24 cellular contexts compared by ENCODE assay signal in genomic region chr10:104342941-104343411, GRCh38. TPM values are rescaled to one million over a fixed set of nuclear protein-coding genes. Genes with fewer than 3 reads are reported as not detected.
DNase-seq lines count a peak whose midpoint lies in the region; ATAC-seq and TF ChIP-seq lines count a peak whose summit lies in the region.
"Had no signal": no experiment of that assay in that cellular context is flagged by ENCODE, and none has a peak within 500 bp of the region (broad histone marks: within the 10 kb centered on the region; RNA-seq: fewer than 3 reads in every experiment).

No MANE protein-coding gene starts in this region.

- peaks cover 6% of the 10 kb centered on the region for H3K36me3 Mint-ChIP-seq in CD4-positive, alpha-beta T cell (ENCODE audit: low read depth)
- H3K36me3 Mint-ChIP-seq in stimulated activated memory B cell treated with anti-CD40 and anti-IgM and Interleukin-4, amounts not matched to agents 10 μg/mL and 1 μg/mL and 100 μg/mL, for 72 hours: no peaks in the 10 kb centered on the region

- H3K9me3 ChIP-seq in gastroesophageal sphincter (no peaks in the 10 kb centered on the region), gastrocnemius medialis (no peaks in the 10 kb centered on the region)
- H3K9me3 ChIP-seq in CD4-positive, alpha-beta T cell (ENCODE audit: control insufficient read depth, low read length): no peaks in the 10 kb centered on the region
- H3K9me3 ChIP-seq: prostate gland, SJCRH30, stomach had no signal

- H3K27me3 ChIP-seq in gastroesophageal sphincter (no peaks in the 10 kb centered on the region), gastrocnemius medialis (no peaks in the 10 kb centered on the region)
- H3K27me3 ChIP-seq in CD4-positive, alpha-beta T cell (ENCODE audit: control insufficient read depth, insufficient read depth, low read length): no peaks in the 10 kb centered on the region
- H3K27me3 ChIP-seq: stomach had no signal

- no peaks in the 10 kb centered on the region for H3K27me3 Mint-ChIP-seq in CD4-positive, alpha-beta T cell
- no peaks in the 10 kb centered on the region for H3K27me3 Mint-ChIP-seq in stimulated activated memory B cell treated with anti-CD40 and anti-IgM and Interleukin-4, amounts not matched to agents 10 μg/mL and 1 μg/mL and 100 μg/mL, for 72 hours

- POLR2A ChIA-PET in CD4-positive, alpha-beta T cell (lab: Charles Lee): interaction anchor here (1.4 to 1.5 kb wide), 2 partner anchors 14 to 36 kb away, joined by 3 to 6 read pairs; no protein-coding TSS in a partner anchor

- H3K4me1 ChIP-seq in gastroesophageal sphincter (peaks cover 6 to 14% (median 6%) of the 10 kb centered on the region in 3 donors), gastrocnemius medialis (peaks cover 6 to 14% of the 10 kb centered on the region in 2 donors)

- DNase-seq in NCI-H524 treated with DMSO at 0.1 percent for 48 hours (lab: John Stamatoyannopoulos, UW): peak; percentile 0
- DNase-seq in NCI-H524 (lab: John Stamatoyannopoulos, UW): no peak
- peak; percentile 93 for DNase-seq in amniotic epithelial cell (ENCODE audit: low read depth)
- no peak for DNase-seq in gastrocnemius medialis
- DNase-seq in CD4-positive, alpha-beta T cell: no peak
- DNase-seq in NCI-H1092 (lab: John Stamatoyannopoulos, UW): no peak
- DNase-seq: 8988T; activated CD4-positive, alpha-beta T cell treated with anti-CD3 and anti-CD28 coated beads, Interleukin-2, amount 10 ng/mL, durations not matched to agents 24 days and 14 days; activated CD8-positive, alpha-beta memory T cell treated with anti-CD3 and anti-CD28 coated beads, Interleukin-2, amount 50 U/mL, for 4 hours; caudate nucleus; erythroblast; NCI-H2029 treated with DMSO at 0.1 percent for 48 hours; NCI-H345; PC-9; SJCRH30; stimulated activated CD4-positive, alpha-beta T cell treated with anti-CD3 and anti-CD28 coated beads, Interleukin-4, amount 100 ng/mL, for 4 hours; stomach; T-helper 17 cell had no signal

- H3K27ac Mint-ChIP-seq in CD4-positive, alpha-beta T cell: no peak overlapping the region
- H3K27ac Mint-ChIP-seq in stimulated activated memory B cell treated with anti-CD40 and anti-IgM and Interleukin-4, amounts not matched to agents 10 μg/mL and 1 μg/mL and 100 μg/mL, for 72 hours: no peak overlapping the region
- H3K27ac Mint-ChIP-seq: activated CD4-positive, alpha-beta T cell treated with anti-CD3 and anti-CD28 coated beads, Interleukin-2, amount 10 ng/mL, durations not matched to agents 24 days and 14 days; activated T-helper 2 cell treated with anti-CD3 and anti-CD28 coated beads, Interferon-gamma antibody, Interleukin-2, Interleukin-4, amounts not matched to agents 10 μg/mL and 5 μg/mL and 100 μg/mL, durations not matched to agents 14 hours and 24 hours and 36 hours; T-helper 17 cell had no signal

- TF ChIP-seq CTCF in gastroesophageal sphincter (IDR thresholded peaks at IDR 0.05) (no peak), gastrocnemius medialis (IDR thresholded peaks at IDR 0.05 in 4 of 5, conservative IDR thresholded peaks at IDR 0.05 in 1 of 5) (no peak)
- TF ChIP-seq CTCF in CD4-positive, alpha-beta T cell (IDR thresholded peaks at IDR 0.05): no peak

- TF ChIP-seq POLR2A in gastroesophageal sphincter (IDR thresholded peaks at IDR 0.05) (no peak), gastrocnemius medialis (IDR thresholded peaks at IDR 0.05) (no peak)

- 23 to 51% methylated on average over 2 to 3 of the region's 3 CpGs for WGBS in gastroesophageal sphincter (ENCODE audit: low coverage in 1 of 2), 2 donors

- ATAC-seq in gastroesophageal sphincter: no peak
- ATAC-seq in gastrocnemius medialis: no peak
- ATAC-seq in CD4-positive, alpha-beta T cell (ENCODE audit: poor library complexity): no peak
- ATAC-seq in stimulated activated memory B cell treated with anti-CD40 and anti-IgM and Interleukin-4, amounts not matched to agents 10 μg/mL and 1 μg/mL and 100 μg/mL, for 72 hours: no peak
- ATAC-seq: T-helper 17 cell had no signal

- in situ Hi-C loops in gastrocnemius medialis (cut with MboI; ENCODE audit: low sequenced_read_pairs in 4 of 4): no loop called here

- H3K36me3 ChIP-seq in gastroesophageal sphincter (no peaks in the 10 kb centered on the region), gastrocnemius medialis (no peaks in the 10 kb centered on the region)
- H3K36me3 ChIP-seq: prostate gland, SJCRH30, stomach had no signal

- peaks cover 31% of the 10 kb centered on the region for H3K4me1 Mint-ChIP-seq in CD4-positive, alpha-beta T cell (ENCODE audit: low read depth)
- H3K4me1 Mint-ChIP-seq in stimulated activated memory B cell treated with anti-CD40 and anti-IgM and Interleukin-4, amounts not matched to agents 10 μg/mL and 1 μg/mL and 100 μg/mL, for 72 hours: peaks cover 19% of the 10 kb centered on the region

- CTCF ChIA-PET in CD4-positive, alpha-beta T cell (lab: Charles Lee): interaction anchor here (0.6 to 2.3 kb wide), 4 partner anchors 11 to 57 kb away, joined by 3 to 13 read pairs (median 4); partner anchors contain the start of gene CFAP58

- H3K9me3 Mint-ChIP-seq in CD4-positive, alpha-beta T cell: peaks cover 3% of the 10 kb centered on the region
- no peaks in the 10 kb centered on the region for H3K9me3 Mint-ChIP-seq in stimulated activated memory B cell treated with anti-CD40 and anti-IgM and Interleukin-4, amounts not matched to agents 10 μg/mL and 1 μg/mL and 100 μg/mL, for 72 hours
- H3K9me3 Mint-ChIP-seq: activated CD4-positive, alpha-beta T cell treated with anti-CD3 and anti-CD28 coated beads, Interleukin-2, amount 10 ng/mL, durations not matched to agents 24 days and 14 days; neural crest cell had no signal

- H3K27ac ChIP-seq in gastroesophageal sphincter (peak overlapping the region in 3 of 4 donors; percentile 35 to 66 (median 58)), gastrocnemius medialis (peak overlapping the region; percentile 29 to 97 (median 60))
- no peak overlapping the region for H3K27ac ChIP-seq in CD4-positive, alpha-beta T cell (ENCODE audit: low read depth, low read length)
- H3K27ac ChIP-seq: KMS-11, PC-9, prostate gland, SJCRH30 had no signal

- TF ChIP-seq EP300 in gastroesophageal sphincter (IDR thresholded peaks at IDR 0.05): no peak

- no peak overlapping the region for H3K4me3 ChIP-seq in gastroesophageal sphincter
- H3K4me3 ChIP-seq in gastrocnemius medialis: no peak overlapping the region
- H3K4me3 ChIP-seq: PC-9, prostate gland, SJCRH30, stomach had no signal

- intact Hi-C loops in gastrocnemius medialis (cut with DNase I; ENCODE audit: low total_unique reads): no loop called here
- intact Hi-C loops in CD4-positive, alpha-beta T cell (cut with DNase I, micrococcal nuclease): no loop called here

- no peak overlapping the region for H3K4me3 Mint-ChIP-seq in CD4-positive, alpha-beta T cell
- no peak overlapping the region for H3K4me3 Mint-ChIP-seq in stimulated activated memory B cell treated with anti-CD40 and anti-IgM and Interleukin-4, amounts not matched to agents 10 μg/mL and 1 μg/mL and 100 μg/mL, for 72 hours
- H3K4me3 Mint-ChIP-seq: activated CD4-positive, alpha-beta T cell treated with anti-CD3 and anti-CD28 coated beads, Interleukin-2, amount 10 ng/mL, durations not matched to agents 24 days and 14 days; neural crest cell; T-helper 17 cell had no signal

RNA-seq across cellular contexts. Expression of gene ITPRIP, which starts 4.7 kb away (rescaled TPM):
- 10 to 100 TPM; 18.1 to 31.5 (median 22.8) TPM for total RNA-seq in gastroesophageal sphincter
- total RNA-seq in gastrocnemius medialis: 10 to 100 TPM in 1 of 4 donors, 1 to 10 TPM in 3; 5.0 to 19.9 (median 7.9) TPM
- 100 to 1,000 TPM; 127 to 133 TPM for total RNA-seq in CD4-positive, alpha-beta T cell

RNA-seq across cellular contexts. Expression of gene CFAP58, which starts 10.7 kb away (rescaled TPM):
- total RNA-seq in gastroesophageal sphincter: 1 to 10 TPM in 3 of 4 donors, under 1 TPM in 1; 0.27 to 1.6 (median 1.3) TPM
- total RNA-seq in gastrocnemius medialis: under 1 TPM in 3 of 4 donors, not detected in 1; 0.13 to 0.36 (median 0.27) TPM
- not detected for total RNA-seq in CD4-positive, alpha-beta T cell
- total RNA-seq: SJCRH30, T-helper 17 cell had no signal

Comparison
In these comparisons a context has a peak if more than half of its experiments do, and no peak if none do; other contexts are left out.
1. DNase-seq: peak in NCI-H524 treated with DMSO at 0.1 percent for 48 hours (single experiment) and amniotic epithelial cell (single experiment); none in NCI-H524 (0 of 2), gastrocnemius medialis (0 of 2), CD4-positive, alpha-beta T cell (0 of 10) and NCI-H1092 (single experiment).